ENCODE assay signal across 7 cellular contexts in the genomic region with DNA sequence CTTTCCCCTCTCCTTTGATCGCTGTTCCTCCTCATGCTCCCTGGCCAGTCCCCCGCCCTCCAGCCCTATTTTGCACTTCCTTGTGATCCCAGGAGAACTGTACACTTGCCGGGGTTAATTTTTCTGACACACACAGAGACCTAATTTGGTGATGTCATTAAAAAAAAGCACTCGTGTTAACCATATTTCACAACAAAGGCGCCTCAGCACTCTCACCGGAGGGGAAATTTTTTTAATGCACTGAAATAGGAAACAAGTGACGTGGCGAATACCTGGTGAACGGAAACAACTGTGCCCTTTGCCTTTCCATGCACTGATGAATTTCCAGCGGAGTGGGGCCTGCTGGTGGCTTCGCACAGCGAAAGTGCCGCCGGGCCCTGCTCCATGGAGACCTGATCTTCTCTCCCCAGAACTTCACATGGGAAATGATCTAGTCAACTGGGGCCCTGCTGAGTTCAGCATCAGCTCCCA. TPM values are rescaled to one million over a fixed set of nuclear protein-coding genes. Genes with fewer than 3 reads are reported as not detected.
DNase-seq lines count a peak whose midpoint lies in the region; ATAC-seq and TF ChIP-seq lines count a peak whose summit lies in the region.

No MANE protein-coding gene starts in this region.

- peak overlapping the region; percentile 41 for H3K27ac ChIP-seq in lower lobe of right lung
- no peak overlapping the region for H3K27ac ChIP-seq in testis

- DNase-seq in NAMALWA (ENCODE audit: low spot score) (peak; percentile 85), activated T-cell treated with anti-CD3 and anti-CD28 coated beads for 4 hours (peak; percentile 62), lower lobe of right lung (no peak), testis (peak; percentile 20), NCI-H1436 (lab: John Stamatoyannopoulos, UW) (no peak), NCI-H1105 treated with DMSO at 0.1 percent for 48 hours (lab: John Stamatoyannopoulos, UW) (no peak), SKM-1 treated with dmso at 0.1 percent for 144 hours (lab: John Stamatoyannopoulos, UW; ENCODE audit: unreplicated experiment) (no peak)

- H3K4me3 ChIP-seq in lower lobe of right lung (no peak overlapping the region), testis (no peak overlapping the region)

- H3K9me3 ChIP-seq in lower lobe of right lung (no peaks in the 10 kb centered on the region), testis (no peaks in the 10 kb centered on the region)

- intact Hi-C loops in lower lobe of right lung (cut with DNase I), result no loop called here
- intact Hi-C loops in testis (cut with DNase I; ENCODE audit: low total_unique reads), result no loop called here

- H3K4me1 ChIP-seq in lower lobe of right lung, result peaks cover 12% of the 10 kb centered on the region
- H3K4me1 ChIP-seq in testis, result peaks cover 9% of the 10 kb centered on the region

- no peak for TF ChIP-seq CTCF in lower lobe of right lung (IDR thresholded peaks at IDR 0.05)
- no peak for TF ChIP-seq CTCF in testis (IDR thresholded peaks at IDR 0.05)

- no peak for TF ChIP-seq POLR2A in testis (IDR thresholded peaks at IDR 0.05)

- ATAC-seq in lower lobe of right lung, result peak; percentile 38 to 59

- H3K27me3 ChIP-seq in lower lobe of right lung (ENCODE audit: low read depth) (no peaks in the 10 kb centered on the region), testis (no peaks in the 10 kb centered on the region)

- WGBS in testis, 2 donors, result 91 to 92% methylated on average over 14 of the region's 14 CpGs

- H3K36me3 ChIP-seq in lower lobe of right lung, result no peaks in the 10 kb centered on the region
- H3K36me3 ChIP-seq in testis (ENCODE audit: low read depth, missing control alignments), result no peaks in the 10 kb centered on the region

RNA-seq across cellular contexts. Expression of a gene that starts 53.9 kb away (rescaled TPM):
- total RNA-seq in lower lobe of right lung, result 17.1 TPM
- 1 to 10 TPM; 1.1 to 4.5 TPM for total RNA-seq in testis
- 4.9 TPM for polyA plus RNA-seq in testis (ENCODE audit: insufficient read depth, low read depth, low replicate concordance)

Comparison
In these comparisons a context has a peak if more than half of its experiments do, and no peak if none do; other contexts are left out.
1. DNase-seq: peak in NAMALWA (single experiment), activated T-cell treated with anti-CD3 and anti-CD28 coated beads for 4 hours (single experiment) and testis (single experiment); none in lower lobe of right lung (single experiment), NCI-H1436 (single experiment), NCI-H1105 treated with DMSO at 0.1 percent for 48 hours (single experiment) and SKM-1 treated with dmso at 0.1 percent for 144 hours (single experiment).